In the genomic region with DNA sequence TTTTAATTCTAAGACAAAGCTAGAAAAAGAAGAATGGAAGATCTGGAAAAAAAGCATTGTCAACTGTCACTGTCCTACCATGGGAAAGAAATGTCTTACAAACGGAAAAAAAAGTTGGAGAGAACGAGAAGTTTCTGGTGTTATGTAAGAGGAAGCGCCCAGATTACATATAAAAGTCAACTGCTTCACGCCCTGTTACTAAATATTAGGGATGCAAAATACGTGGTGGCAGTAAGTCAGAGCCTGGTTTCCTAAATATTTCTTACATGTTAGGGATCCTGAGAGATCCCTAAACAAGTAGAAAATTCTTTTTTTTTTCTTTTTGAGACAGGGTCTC, we compare ENCODE assay signal across 13 cellular contexts. TPM values are rescaled to one million over a fixed set of nuclear protein-coding genes. Genes with fewer than 3 reads are reported as not detected.
DNase-seq lines count a peak whose midpoint lies in the region; ATAC-seq and TF ChIP-seq lines count a peak whose summit lies in the region.
"Had no signal": no experiment of that assay in that cellular context is flagged by ENCODE, and none has a peak within 500 bp of the region (broad histone marks: within the 10 kb centered on the region; RNA-seq: fewer than 3 reads in every experiment).

No MANE protein-coding gene starts in this region.

- H3K36me3 ChIP-seq in Panc1 (ENCODE audit: control insufficient read depth, insufficient read depth, low read length) (no peaks in the 10 kb centered on the region), mesenchymal stem cell (ENCODE audit: control insufficient read depth in 1 of 2, insufficient read depth in 2 of 2, low read depth in 1 of 2, low read length in 2 of 2) (no peaks in the 10 kb centered on the region), transverse colon (no peaks in the 10 kb centered on the region), psoas muscle (ENCODE audit: insufficient read depth in 1 of 2, low read depth in 1 of 2) (no peaks in the 10 kb centered on the region), ovary (no peaks in the 10 kb centered on the region)

- TF ChIP-seq CTCF in Panc1 (IDR thresholded peaks at IDR 0.05) (no peak), transverse colon (IDR thresholded peaks at IDR 0.05) (no peak), psoas muscle (IDR thresholded peaks at IDR 0.05) (no peak), ovary (IDR thresholded peaks at IDR 0.05) (no peak)

- intact Hi-C loops in left ventricle myocardium superior (cut with micrococcal nuclease) (no loop called here), Right ventricle myocardium superior (cut with DNase I) (no loop called here), Panc1 (cut with micrococcal nuclease; ENCODE audit: unreplicated experiment) (no loop called here), transverse colon (cut with DNase I; ENCODE audit: low total_unique reads) (no loop called here), psoas muscle (cut with DNase I) (no loop called here), ovary (cut with DNase I) (no loop called here)

- no peak overlapping the region for H2BK120ac ChIP-seq in mesenchymal stem cell (ENCODE audit: low read depth, low read length)

- H3K4me3 ChIP-seq in Panc1 (ENCODE audit: low read depth in 2 of 2, low read length in 2 of 2): no peak overlapping the region
- H3K4me3 ChIP-seq in mesenchymal stem cell (ENCODE audit: insufficient read depth in 1 of 2, low read depth in 1 of 2, low read length in 2 of 2): no peak overlapping the region
- no peak overlapping the region for H3K4me3 ChIP-seq in transverse colon
- no peak overlapping the region for H3K4me3 ChIP-seq in psoas muscle
- no peak overlapping the region for H3K4me3 ChIP-seq in ovary

- no peak overlapping the region for H2BK15ac ChIP-seq in mesenchymal stem cell (ENCODE audit: low read depth, poor library complexity, severe bottlenecking)

- 74% methylated on average over 5 of the region's 5 CpGs for WGBS in mesenchymal stem cell
- 35 to 40% methylated on average over 5 of the region's 5 CpGs for WGBS in transverse colon (ENCODE audit: low coverage in 1 of 2), 2 donors
- WGBS in psoas muscle, 3 donors: 40 to 66% (median 50%) methylated on average over 5 of the region's 5 CpGs
- WGBS in ovary, 3 donors: 20 to 28% (median 27%) methylated on average over 5 of the region's 5 CpGs

- no peak for DNase-seq in left ventricle myocardium superior
- no peak for DNase-seq in Right ventricle myocardium superior
- DNase-seq in Panc1 (ENCODE audit: low read depth, low spot score): no peak
- DNase-seq in mesenchymal stem cell: no peak
- DNase-seq in transverse colon: no peak
- no peak for DNase-seq in psoas muscle
- DNase-seq in kidney tubule cell (ENCODE audit: low spot score): no peak
- no peak for DNase-seq in ovary
- DNase-seq: activated CD4-positive, alpha-beta T cell treated with anti-CD3 and anti-CD28 coated beads for 48 hours; midbrain; NCI-H2081; NCI-H748 treated with DMSO at 0.1 percent for 48 hours; occipital lobe had no signal

- no peak overlapping the region for H3K14ac ChIP-seq in mesenchymal stem cell (ENCODE audit: low read length in 2 of 2)

- H2BK12ac ChIP-seq in mesenchymal stem cell (ENCODE audit: low read length in 2 of 2): no peak overlapping the region

- peak overlapping the region; percentile 51 for H3K9ac ChIP-seq in mesenchymal stem cell (ENCODE audit: low read length)

- H3K9me3 ChIP-seq in Panc1 (ENCODE audit: control insufficient read depth, insufficient read depth, low read depth, low read length) (no peaks in the 10 kb centered on the region), mesenchymal stem cell (ENCODE audit: control insufficient read depth, low read length) (no peaks in the 10 kb centered on the region), transverse colon (no peaks in the 10 kb centered on the region), psoas muscle (no peaks in the 10 kb centered on the region), ovary (no peaks in the 10 kb centered on the region)

- TF ChIP-seq EP300 in transverse colon (IDR thresholded peaks at IDR 0.05; ENCODE audit: low read depth) (no peak), ovary (IDR thresholded peaks at IDR 0.05) (no peak)

- H3K4ac ChIP-seq in mesenchymal stem cell (ENCODE audit: low read depth in 1 of 2, low read length in 2 of 2): no peak overlapping the region

- no peak overlapping the region for H2AK5ac ChIP-seq in mesenchymal stem cell (ENCODE audit: low read length, severe bottlenecking)

- peaks cover 15% of the 10 kb centered on the region for H3K79me1 ChIP-seq in mesenchymal stem cell (replicated peaks; ENCODE audit: low read length, poor library complexity, severe bottlenecking)

- no peaks in the 10 kb centered on the region for H3K27me3 ChIP-seq in Panc1 (ENCODE audit: control insufficient read depth, insufficient read depth, low read length)
- no peaks in the 10 kb centered on the region for H3K27me3 ChIP-seq in mesenchymal stem cell (ENCODE audit: control insufficient read depth in 1 of 2, insufficient read depth in 1 of 2, low read length in 2 of 2)
- no peaks in the 10 kb centered on the region for H3K27me3 ChIP-seq in transverse colon
- no peaks in the 10 kb centered on the region for H3K27me3 ChIP-seq in psoas muscle (ENCODE audit: insufficient read depth in 3 of 3, low read length in 2 of 3)
- no peaks in the 10 kb centered on the region for H3K27me3 ChIP-seq in ovary

- H4K8ac ChIP-seq in mesenchymal stem cell (ENCODE audit: low read length): no peak overlapping the region

- no peak overlapping the region for H4K91ac ChIP-seq in mesenchymal stem cell (ENCODE audit: low read length)

- no peak overlapping the region for H3K23ac ChIP-seq in mesenchymal stem cell (ENCODE audit: low read length in 2 of 2)

- CTCF ChIA-PET in Panc1 (lab: Charles Lee): no interaction called here

- H3K4me1 ChIP-seq in Panc1 (ENCODE audit: control insufficient read depth, insufficient read depth, low read length): peaks cover 23% of the 10 kb centered on the region
- H3K4me1 ChIP-seq in mesenchymal stem cell (ENCODE audit: control insufficient read depth, insufficient read depth, low read depth, low read length): peaks cover 16% of the 10 kb centered on the region
- H3K4me1 ChIP-seq in transverse colon: peaks cover 10 to 33% (median 14%) of the 10 kb centered on the region in 4 donors
- peaks cover 10% of the 10 kb centered on the region for H3K4me1 ChIP-seq in psoas muscle
- H3K4me1 ChIP-seq in ovary (ENCODE audit: insufficient read depth): peaks cover 15% of the 10 kb centered on the region

- no peak overlapping the region for H2AFZ ChIP-seq in mesenchymal stem cell (ENCODE audit: low read depth, low read length)

- in situ Hi-C loops in Panc1 (cut with HindIII; ENCODE audit: low pct_unique_long_range_greater_than_20kb, low sequenced_read_pairs) (no loop called here), transverse colon (cut with MboI; ENCODE audit: low pct_ligation_motif_present in 1 of 4, low pct_unique_long_range_greater_than_20kb in 1 of 4, low sequenced_read_pairs in 3 of 4) (loop anchor here in 1 of 4 donors (10.0 kb wide), 1 partner anchor 494 kb away; no protein-coding TSS in a partner anchor)

- H2BK5ac ChIP-seq in mesenchymal stem cell (ENCODE audit: low read depth, low read length, poor library complexity, severe bottlenecking): no peak overlapping the region

- H3K18ac ChIP-seq in mesenchymal stem cell (ENCODE audit: low read depth in 1 of 2, low read length in 2 of 2): no peak overlapping the region

- TF ChIP-seq POLR2A in transverse colon (IDR thresholded peaks at IDR 0.05) (no peak), ovary (IDR thresholded peaks at IDR 0.05) (no peak)

- H3K4me2 ChIP-seq in mesenchymal stem cell (ENCODE audit: low read length, poor library complexity, severe bottlenecking): no peak overlapping the region

- no TSS peak for BruUV-seq in Panc1 (replicated peaks; lab: Mats Ljungman, UMichigan)

- POLR2A ChIA-PET in Panc1 (lab: Charles Lee): no interaction called here

- ATAC-seq in left ventricle myocardium superior (peak; percentile 0), Right ventricle myocardium superior (ENCODE audit: poor library complexity) (no peak), Panc1 (no peak), psoas muscle (no peak)

- H3K27ac ChIP-seq in Panc1 (ENCODE audit: low read length): peak overlapping the region; percentile 71
- H3K27ac ChIP-seq in mesenchymal stem cell (ENCODE audit: low read length, poor library complexity, severe bottlenecking): no peak overlapping the region
- peak overlapping the region in 3 of 4 donors; percentile 16 to 62 (median 23) for H3K27ac ChIP-seq in transverse colon
- H3K27ac ChIP-seq in psoas muscle: no peak overlapping the region
- no peak overlapping the region for H3K27ac ChIP-seq in ovary

RNA-seq across cellular contexts. Expression of gene FBXL14, which starts 14.4 kb away (rescaled TPM):
- 7.7 TPM for total RNA-seq in left ventricle myocardium superior
- total RNA-seq in Right ventricle myocardium superior: 7.0 TPM
- 15.1 TPM for total RNA-seq in Panc1 (2021; ENCODE audit: unreplicated experiment)
- 17.2 TPM for polyA plus RNA-seq in Panc1 (2012; ENCODE audit: insufficient read length)
- 4.3 TPM for polyA plus RNA-seq in mesenchymal stem cell (2013, experiment 1 of 2)
- polyA plus RNA-seq in mesenchymal stem cell (2013, experiment 2 of 2): 4.7 TPM
- total RNA-seq in transverse colon: 10 to 100 TPM; 15.5 to 44.4 (median 28.0) TPM
- 1 to 10 TPM; 4.5 to 7.9 (median 5.0) TPM for total RNA-seq in psoas muscle
- polyA plus RNA-seq in psoas muscle: 10 to 100 TPM in 1 of 3 donors, 1 to 10 TPM in 2; 2.9 to 13.8 (median 5.3) TPM
- total RNA-seq in ovary: 10 to 100 TPM in 5 of 7 donors, 1 to 10 TPM in 2; 8.3 to 16.2 (median 12.0) TPM
- 10 to 100 TPM in 1 of 2 donors, 1 to 10 TPM in 1; 1.3 to 10.8 TPM for polyA plus RNA-seq in ovary

RNA-seq across cellular contexts. Expression of gene WNT5B, which starts 20.3 kb away (rescaled TPM):
- total RNA-seq in left ventricle myocardium superior (2.4 TPM), Right ventricle myocardium superior (3.2 TPM), Panc1 (2021; ENCODE audit: unreplicated experiment) (36.9 TPM), transverse colon (1 to 10 TPM in 2 of 4 donors, under 1 TPM in 1, not detected in 1; 0.80 to 3.5 (median 3.5) TPM), psoas muscle (1 to 10 TPM in 3 of 4 donors, under 1 TPM in 1; 0.46 to 4.8 (median 1.6) TPM), ovary (10 to 100 TPM in 4 of 7 donors, 1 to 10 TPM in 3; 3.1 to 20.3 (median 12.4) TPM)
- 34.8 TPM for polyA plus RNA-seq in Panc1 (2012; ENCODE audit: insufficient read length)
- 14.1 TPM for polyA plus RNA-seq in mesenchymal stem cell (2013, experiment 1 of 2)
- polyA plus RNA-seq in mesenchymal stem cell (2013, experiment 2 of 2): 16.0 TPM
- polyA plus RNA-seq in psoas muscle (under 1 TPM; 0.43 to 0.80 (median 0.49) TPM), ovary (1 to 10 TPM; 3.7 to 6.9 TPM)

Comparison
In these comparisons a context has a peak if more than half of its experiments do, and no peak if none do; other contexts are left out.
1. H3K27ac ChIP-seq: peak in Panc1 (single experiment) and transverse colon (3 of 4); none in mesenchymal stem cell (single experiment), psoas muscle (single experiment) and ovary (0 of 2).